ENCODE assay signal across 10 cellular contexts in genomic region chr5:128349044-128349629, GRCh38.
DNase-seq lines count a peak whose midpoint lies in the region; ATAC-seq, FAIRE-seq and TF ChIP-seq lines count a peak whose summit lies in the region.
"Had no signal": no experiment of that assay in that cellular context is flagged by ENCODE, and none has a peak within 500 bp of the region (broad histone marks: within the 10 kb centered on the region; RNA-seq: fewer than 3 reads in every experiment).

No MANE protein-coding gene starts in this region.

- no peaks in the 10 kb centered on the region for H3K4me1 Mint-ChIP-seq in natural killer cell treated with Interleukin-12 subunit alpha and Interleukin-12 subunit beta and Interleukin-15 and Interleukin-18, amount 100 ng/mL, for 72 hours (ENCODE audit: low read depth in 2 of 2)
- H3K4me1 Mint-ChIP-seq: naive thymus-derived CD8-positive, alpha-beta T cell had no signal

- no peak overlapping the region for H3K4me3 Mint-ChIP-seq in natural killer cell treated with Interleukin-12 subunit alpha and Interleukin-12 subunit beta and Interleukin-15 and Interleukin-18, amount 100 ng/mL, for 72 hours
- H3K4me3 Mint-ChIP-seq: naive thymus-derived CD8-positive, alpha-beta T cell had no signal

- H3K9ac ChIP-seq in mammary epithelial cell (ENCODE audit: insufficient read depth, low read length) = no peak overlapping the region

- intact Hi-C loops in mammary epithelial cell (cut with micrococcal nuclease) = no loop called here

- H3K27me3 Mint-ChIP-seq in natural killer cell treated with Interleukin-12 subunit alpha and Interleukin-12 subunit beta and Interleukin-15 and Interleukin-18, amount 100 ng/mL, for 72 hours = no peaks in the 10 kb centered on the region

- H3K9me3 Mint-ChIP-seq in natural killer cell treated with Interleukin-12 subunit alpha and Interleukin-12 subunit beta and Interleukin-15 and Interleukin-18, amount 100 ng/mL, for 72 hours = no peaks in the 10 kb centered on the region

- in situ Hi-C loops in mammary epithelial cell (cut with MboI; ENCODE audit: low sequenced_read_pairs in 2 of 2) = no loop called here

- TF ChIP-seq CTCF in mammary epithelial cell (conservative IDR thresholded peaks at IDR 0.05 in 1 of 2, IDR thresholded peaks at IDR 0.05 in 1 of 2; ENCODE audit: extremely low read depth in 1 of 2, insufficient read depth in 1 of 2, low read depth in 1 of 2, low read length in 2 of 2) = no peak

- H2AFZ ChIP-seq in mammary epithelial cell (ENCODE audit: low read depth, low read length) = peak overlapping the region; percentile 30

- H3K36me3 Mint-ChIP-seq in natural killer cell treated with Interleukin-12 subunit alpha and Interleukin-12 subunit beta and Interleukin-15 and Interleukin-18, amount 100 ng/mL, for 72 hours = no peaks in the 10 kb centered on the region
- H3K36me3 Mint-ChIP-seq: naive thymus-derived CD8-positive, alpha-beta T cell had no signal

- H3K36me3 ChIP-seq in mammary epithelial cell (ENCODE audit: insufficient read depth, low read length) = peaks cover 14% of the 10 kb centered on the region
- no peaks in the 10 kb centered on the region for H3K36me3 ChIP-seq in small intestine (ENCODE audit: control insufficient read depth in 2 of 2, insufficient read depth in 2 of 2, low read length in 2 of 2)

- no peak for ATAC-seq in natural killer cell treated with Interleukin-12 subunit alpha and Interleukin-12 subunit beta and Interleukin-15 and Interleukin-18, amount 100 ng/mL, for 72 hours
- ATAC-seq: naive thymus-derived CD8-positive, alpha-beta T cell had no signal

- WGBS in mammary epithelial cell (ENCODE audit: low coverage, missing lambda C conversion rate) = 18% methylated on average over 8 of the region's 8 CpGs
- 29 to 59% (median 43%) methylated on average over 8 of the region's 8 CpGs for WGBS in small intestine, 3 donors

- no peak overlapping the region for H3K4me3 ChIP-seq in mammary epithelial cell (replicated peaks in 1 of 3; ENCODE audit: insufficient read depth in 1 of 3, low read depth in 2 of 3, low read length in 3 of 3)
- H3K4me3 ChIP-seq in small intestine (ENCODE audit: low read depth in 1 of 2, low read length in 2 of 2) = no peak overlapping the region

- H3K9me3 ChIP-seq in mammary epithelial cell (replicated peaks; ENCODE audit: insufficient read depth, low read length) (no peaks in the 10 kb centered on the region), small intestine (ENCODE audit: control insufficient read depth, low read depth) (no peaks in the 10 kb centered on the region)

- CTCF ChIA-PET in mammary epithelial cell (lab: Charles Lee; ENCODE audit: low non-redundant PET) = no interaction called here

- no peaks in the 10 kb centered on the region for H3K79me2 ChIP-seq in mammary epithelial cell (ENCODE audit: insufficient read depth, low read length)

- dilution Hi-C loops in mammary epithelial cell (cut with HindIII; ENCODE audit: low sequenced_read_pairs) = no loop called here

- BruUV-seq in mammary epithelial cell (replicated peaks; lab: Mats Ljungman, UMichigan) = no TSS peak

- no peaks in the 10 kb centered on the region for H4K20me1 ChIP-seq in mammary epithelial cell (ENCODE audit: insufficient read depth, low read length)

- DNase-seq in NCI-H2171 treated with DMSO at 0.1 percent for 48 hours (lab: John Stamatoyannopoulos, UW) (peak; percentile 32), NCI-H2171 (lab: John Stamatoyannopoulos, UW) (no peak), NCI-H345 (lab: John Stamatoyannopoulos, UW) (peak; percentile 95), mammary epithelial cell (peak; percentile 88), small intestine (peak; percentile 56), SK-N-DZ (ENCODE audit: low spot score) (no peak), RCC 7860 (ENCODE audit: low spot score) (no peak)
- DNase-seq in natural killer cell treated with Interleukin-12 subunit alpha and Interleukin-12 subunit beta and Interleukin-15 and Interleukin-18, amount 100 ng/mL, for 72 hours (ENCODE audit: low spot score) = no peak
- DNase-seq: amniotic stem cell; naive thymus-derived CD8-positive, alpha-beta T cell had no signal

- H3K27ac ChIP-seq in mammary epithelial cell (ENCODE audit: insufficient read depth, low read depth, low read length) (no peak overlapping the region), small intestine (ENCODE audit: low read depth in 1 of 2, low read length in 1 of 2) (no peak overlapping the region)

- FAIRE-seq in small intestine (lab: Jason Lieb, UNC) (no peak), RCC 7860 (lab: Jason Lieb, UNC) (no peak)

- peak overlapping the region; percentile 31 for H3K4me2 ChIP-seq in mammary epithelial cell (ENCODE audit: insufficient read depth, low read depth, low read length)

- H3K4me1 ChIP-seq in mammary epithelial cell (ENCODE audit: insufficient read depth, low read length) = peaks cover 12% of the 10 kb centered on the region
- no peaks in the 10 kb centered on the region for H3K4me1 ChIP-seq in small intestine (ENCODE audit: control insufficient read depth in 2 of 2, insufficient read depth in 1 of 2, low read depth in 1 of 2, low read length in 1 of 2)

- H3K27me3 ChIP-seq in mammary epithelial cell (ENCODE audit: insufficient read depth, low read length) (no peaks in the 10 kb centered on the region), small intestine (ENCODE audit: control insufficient read depth in 2 of 2, insufficient read depth in 2 of 2, low read length in 2 of 2) (no peaks in the 10 kb centered on the region)

- H3K27ac Mint-ChIP-seq in natural killer cell treated with Interleukin-12 subunit alpha and Interleukin-12 subunit beta and Interleukin-15 and Interleukin-18, amount 100 ng/mL, for 72 hours = no peak overlapping the region
- H3K27ac Mint-ChIP-seq: naive thymus-derived CD8-positive, alpha-beta T cell had no signal

Comparison
In these comparisons a context has a peak if more than half of its experiments do, and no peak if none do; other contexts are left out.
1. DNase-seq: peak in NCI-H2171 treated with DMSO at 0.1 percent for 48 hours (single experiment), NCI-H345 (single experiment), mammary epithelial cell (single experiment) and small intestine (single experiment); none in NCI-H2171 (single experiment), SK-N-DZ (single experiment), natural killer cell treated with Interleukin-12 subunit alpha and Interleukin-12 subunit beta and Interleukin-15 and Interleukin-18, amount 100 ng/mL, for 72 hours (single experiment) and RCC 7860 (single experiment).